8 cellular contexts compared by ENCODE assay signal in the genomic region with DNA sequence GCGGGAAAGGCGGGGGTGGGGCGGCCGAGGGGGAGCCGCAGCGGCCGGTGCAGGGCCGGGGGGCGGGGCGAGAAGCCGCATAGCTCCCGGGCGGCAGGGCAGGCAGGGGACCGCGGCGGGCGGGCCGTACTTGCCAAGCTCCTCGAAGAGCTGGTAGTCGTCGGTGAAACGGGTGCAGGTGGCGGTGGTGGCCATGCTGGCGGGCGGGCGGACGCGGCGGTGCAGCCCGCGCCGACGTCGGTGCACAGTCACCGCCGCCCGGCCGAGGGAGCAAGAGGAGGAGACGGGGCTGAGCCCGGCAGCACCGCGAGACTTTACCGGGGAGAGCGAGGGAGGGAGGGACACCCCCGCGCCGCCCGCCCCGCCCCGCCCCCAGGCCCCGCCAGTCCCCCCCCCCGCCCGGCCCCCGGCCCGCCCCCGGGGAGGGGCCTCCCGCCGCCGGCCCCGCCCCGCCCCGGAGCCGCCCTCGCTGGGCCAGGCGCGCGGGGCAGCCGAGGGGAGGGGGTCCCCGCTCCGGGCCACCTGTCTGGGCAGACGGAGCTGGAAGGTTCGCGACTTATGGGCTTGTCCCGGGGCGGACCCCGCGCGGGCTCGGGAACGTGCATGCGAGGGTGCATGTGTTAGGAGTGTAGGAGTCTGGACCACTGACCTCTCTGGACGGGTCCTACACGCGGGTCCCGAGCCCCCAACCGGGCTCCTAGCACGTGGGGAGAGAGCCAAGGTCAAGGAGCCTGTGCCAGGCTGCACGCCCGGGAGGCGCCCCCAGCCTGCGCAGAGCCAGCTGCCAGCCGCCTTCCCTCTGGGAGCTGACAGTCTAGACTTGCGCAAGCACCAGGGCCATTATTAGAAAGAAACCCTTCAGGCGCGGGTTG. TPM values are rescaled to one million over a fixed set of nuclear protein-coding genes. Genes with fewer than 3 reads are reported as not detected.
A peak's percentile ranks its signal among the peaks of the same experiment; 100 is the strongest.
DNase-seq lines count a peak whose midpoint lies in the region; ATAC-seq, FAIRE-seq and TF ChIP-seq lines count a peak whose summit lies in the region.

TSS of gene CAMK2G (minus strand) at position 289 of the 872 bp plus-strand sequence. CDS start at position 195, 94 bp downstream.

- TF ChIP-seq POLR2A in suprapubic skin (IDR thresholded peaks at IDR 0.05): peak in 1 of 2 donors; percentile 20

- no peaks in the 10 kb centered on the region for H3K9me3 ChIP-seq in suprapubic skin

- peaks cover 6% of the 10 kb centered on the region for H3K36me3 ChIP-seq in suprapubic skin

- 3% methylated on average over 8 of the region's 95 CpGs for WGBS in suprapubic skin

- H3K27ac ChIP-seq in suprapubic skin: peak within 1 kb of the TSS; percentile 18

- ATAC-seq in GM21737 (IDR thresholded peaks at IDR 0.05; ENCODE audit: unreplicated experiment): peak; percentile 80

- TF ChIP-seq CTCF in suprapubic skin (IDR thresholded peaks at IDR 0.05): no peak

- peak within 1 kb of the TSS; percentile 90 for H3K4me3 ChIP-seq in suprapubic skin

- peaks cover 50% of the 10 kb centered on the region for H3K4me1 ChIP-seq in suprapubic skin

- H3K27me3 ChIP-seq in suprapubic skin: no peaks in the 10 kb centered on the region

- DNase-seq in EH (ENCODE audit: low read depth): peak; percentile 90
- DNase-seq in LHCN-M2 (ENCODE audit: low read depth): peak; percentile 82
- peak; percentile 83 for DNase-seq in SK-N-DZ (ENCODE audit: low spot score)
- DNase-seq in activated naive CD4-positive, alpha-beta T cell treated with Interleukin-2 at 50 U/mL for 16 hours: peak; percentile 79
- peak; percentile 91 to 93 for DNase-seq in frontal cortex (ENCODE audit: low spot score in 2 of 2)
- peak in 49 of 56 donors; percentile 19 to 87 (median 57) for DNase-seq in nucleus accumbens (lab: John Stamatoyannopoulos, UW)
- DNase-seq in suprapubic skin (ENCODE audit: low spot score in 2 of 2): peak; percentile 88 to 91

- TF ChIP-seq EP300 in suprapubic skin (IDR thresholded peaks at IDR 0.05): no peak

- FAIRE-seq in frontal cortex (lab: Jason Lieb, UNC): no peak

RNA-seq across cellular contexts. Expression of gene CAMK2G, which starts in this region (rescaled TPM):
- total RNA-seq in LHCN-M2 (2014; rRNA removed) (16.4 and 20.8 TPM in 2 replicates), frontal cortex (50.1 TPM), suprapubic skin (10 to 100 TPM; 16.9 to 35.2 (median 20.6) TPM)
- 15.0 TPM for polyA plus RNA-seq in LHCN-M2 (2012)
- 50.3 and 68.4 TPM in 2 replicates for polyA plus RNA-seq in SK-N-DZ (2014; cell fraction: cytosol; rRNA removed)
- 118 and 135 TPM in 2 replicates for polyA plus RNA-seq in SK-N-DZ (2014; cell fraction: nucleus; rRNA removed)

Comparison
In these comparisons a context has a peak if more than half of its experiments do, and no peak if none do; other contexts are left out.
1. Peak in every context shown above with its lines: DNase-seq, ATAC-seq, H3K4me3 ChIP-seq and H3K27ac ChIP-seq.